22 cellular contexts compared by ENCODE assay signal in the genomic region with DNA sequence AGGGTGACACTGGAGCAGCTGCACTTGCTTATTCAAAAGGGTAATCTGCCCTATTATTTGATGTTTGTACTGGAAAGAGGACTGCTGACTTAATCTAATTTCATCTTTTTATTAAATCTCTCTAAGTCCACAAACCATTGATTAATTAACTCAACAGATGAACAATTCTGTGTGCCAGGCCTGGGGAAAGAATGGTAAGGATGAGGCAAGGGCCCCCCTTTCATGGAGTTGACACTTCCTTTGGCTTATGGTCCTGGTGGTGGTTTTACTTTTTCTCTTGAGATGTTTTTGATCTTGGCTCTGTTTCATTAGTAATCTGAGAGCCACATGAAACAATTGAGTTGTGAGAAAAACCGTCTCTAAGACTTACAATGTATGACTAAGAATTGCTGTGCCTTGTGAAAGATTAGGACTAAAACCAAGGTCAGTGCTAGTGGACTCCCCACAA. TPM values are rescaled to one million over a fixed set of nuclear protein-coding genes. Genes with fewer than 3 reads are reported as not detected.
DNase-seq lines count a peak whose midpoint lies in the region; ATAC-seq lines count a peak whose summit lies in the region.
"Had no signal": no experiment of that assay in that cellular context is flagged by ENCODE, and none has a peak within 500 bp of the region (broad histone marks: within the 10 kb centered on the region; RNA-seq: fewer than 3 reads in every experiment).

No MANE protein-coding gene starts in this region.

- no peaks in the 10 kb centered on the region for H3K9me3 Mint-ChIP-seq in activated naive CD8-positive, alpha-beta T cell (ENCODE audit: low read depth)
- no peaks in the 10 kb centered on the region for H3K9me3 Mint-ChIP-seq in activated naive CD8-positive, alpha-beta T cell treated with anti-CD3 and anti-CD28 coated beads, Interleukin-2, amount 50 U/mL, for 24 hours
- no peaks in the 10 kb centered on the region for H3K9me3 Mint-ChIP-seq in activated CD8-positive, alpha-beta T cell treated with anti-CD3 and anti-CD28 coated beads, Interleukin-2, amount 10 ng/mL, durations not matched to agents 7 days and 5 days (ENCODE audit: insufficient read depth)
- H3K9me3 Mint-ChIP-seq in activated CD4-positive, alpha-beta memory T cell treated with anti-CD3 and anti-CD28 coated beads for 36 hours: no peaks in the 10 kb centered on the region
- H3K9me3 Mint-ChIP-seq: central memory CD8-positive, alpha-beta T cell; GM23338; neural crest cell; stimulated activated effector memory CD8-positive, alpha-beta T cell treated with anti-CD3 and anti-CD28 coated beads, Interleukin-12 subunit alpha, Interleukin-12 subunit beta, amount 100 ng/mL, for 72 hours had no signal

- CTCF ChIA-PET in activated CD8-positive, alpha-beta T cell treated with anti-CD3 and anti-CD28 coated beads, Interleukin-2, amount 10 ng/mL, durations not matched to agents 7 days and 5 days (lab: Charles Lee): no interaction called here
- CTCF ChIA-PET in activated CD4-positive, alpha-beta memory T cell treated with anti-CD3 and anti-CD28 coated beads for 36 hours (lab: Charles Lee): no interaction called here

- POLR2A ChIA-PET in activated CD8-positive, alpha-beta T cell treated with anti-CD3 and anti-CD28 coated beads, Interleukin-2, amount 10 ng/mL, durations not matched to agents 7 days and 5 days (lab: Charles Lee): no interaction called here
- POLR2A ChIA-PET in activated CD4-positive, alpha-beta memory T cell treated with anti-CD3 and anti-CD28 coated beads for 36 hours (lab: Charles Lee): no interaction called here

- H3K27me3 Mint-ChIP-seq in activated naive CD8-positive, alpha-beta T cell: no peaks in the 10 kb centered on the region
- H3K27me3 Mint-ChIP-seq in activated naive CD8-positive, alpha-beta T cell treated with anti-CD3 and anti-CD28 coated beads, Interleukin-2, amount 50 U/mL, for 24 hours: no peaks in the 10 kb centered on the region
- peaks cover 9% of the 10 kb centered on the region for H3K27me3 Mint-ChIP-seq in activated CD8-positive, alpha-beta T cell treated with anti-CD3 and anti-CD28 coated beads, Interleukin-2, amount 10 ng/mL, durations not matched to agents 7 days and 5 days (ENCODE audit: low read depth)
- H3K27me3 Mint-ChIP-seq in activated CD4-positive, alpha-beta memory T cell treated with anti-CD3 and anti-CD28 coated beads for 36 hours: no peaks in the 10 kb centered on the region
- H3K27me3 Mint-ChIP-seq: central memory CD8-positive, alpha-beta T cell had no signal

- no peak for DNase-seq in activated naive CD8-positive, alpha-beta T cell treated with anti-CD3 and anti-CD28 coated beads, Interleukin-2, amount 50 U/mL, for 24 hours
- DNase-seq in activated CD8-positive, alpha-beta T cell treated with anti-CD3 and anti-CD28 coated beads, Interleukin-2, amount 10 ng/mL, durations not matched to agents 7 days and 5 days: no peak
- DNase-seq in fibroblast of gingiva (ENCODE audit: low read depth) (peak; percentile 85), stromal cell of bone marrow (ENCODE audit: low read depth) (peak; percentile 78)
- DNase-seq in activated CD4-positive, alpha-beta memory T cell treated with anti-CD3 and anti-CD28 coated beads for 36 hours: no peak
- DNase-seq: activated CD8-positive, alpha-beta memory T cell treated with anti-CD3 and anti-CD28 coated beads for 24 hours; activated gamma-delta T cell; COR-L47; Kasumi-1; NCI-H2029 treated with DMSO at 0.1 percent for 48 hours; NCI-H774; right cardiac atrium; SIG-M5; stimulated activated CD4-positive, alpha-beta T cell treated with anti-CD3 and anti-CD28 coated beads, Interleukin-4, amount 100 ng/mL, for 4 hours had no signal

- no peak for ATAC-seq in activated naive CD8-positive, alpha-beta T cell treated with anti-CD3 and anti-CD28 coated beads, Interleukin-2, amount 50 U/mL, for 24 hours
- peak; percentile 36 for ATAC-seq in activated CD8-positive, alpha-beta T cell treated with anti-CD3 and anti-CD28 coated beads, Interleukin-2, amount 10 ng/mL, durations not matched to agents 7 days and 5 days
- ATAC-seq in GM18498 (IDR thresholded peaks at IDR 0.05; ENCODE audit: unreplicated experiment) (no peak), GM21717 (IDR thresholded peaks at IDR 0.05; ENCODE audit: unreplicated experiment) (no peak)
- ATAC-seq: esophagus mucosa; GM23338; right cardiac atrium; stimulated activated effector memory CD8-positive, alpha-beta T cell treated with anti-CD3 and anti-CD28 coated beads, Interleukin-12 subunit alpha, Interleukin-12 subunit beta, amount 100 ng/mL, for 72 hours had no signal

- H3K4me3 Mint-ChIP-seq in activated naive CD8-positive, alpha-beta T cell: no peak overlapping the region
- H3K4me3 Mint-ChIP-seq in activated naive CD8-positive, alpha-beta T cell treated with anti-CD3 and anti-CD28 coated beads, Interleukin-2, amount 50 U/mL, for 24 hours: no peak overlapping the region
- H3K4me3 Mint-ChIP-seq in activated CD8-positive, alpha-beta T cell treated with anti-CD3 and anti-CD28 coated beads, Interleukin-2, amount 10 ng/mL, durations not matched to agents 7 days and 5 days: no peak overlapping the region
- H3K4me3 Mint-ChIP-seq in activated CD4-positive, alpha-beta memory T cell treated with anti-CD3 and anti-CD28 coated beads for 36 hours: no peak overlapping the region
- H3K4me3 Mint-ChIP-seq: central memory CD8-positive, alpha-beta T cell; GM23338; neural crest cell; stimulated activated effector memory CD8-positive, alpha-beta T cell treated with anti-CD3 and anti-CD28 coated beads, Interleukin-12 subunit alpha, Interleukin-12 subunit beta, amount 100 ng/mL, for 72 hours had no signal

- H3K4me1 Mint-ChIP-seq in activated naive CD8-positive, alpha-beta T cell (ENCODE audit: low read depth): peaks cover 11% of the 10 kb centered on the region
- H3K4me1 Mint-ChIP-seq in activated naive CD8-positive, alpha-beta T cell treated with anti-CD3 and anti-CD28 coated beads, Interleukin-2, amount 50 U/mL, for 24 hours: peaks cover 6% of the 10 kb centered on the region
- peaks cover 20% of the 10 kb centered on the region for H3K4me1 Mint-ChIP-seq in activated CD8-positive, alpha-beta T cell treated with anti-CD3 and anti-CD28 coated beads, Interleukin-2, amount 10 ng/mL, durations not matched to agents 7 days and 5 days (ENCODE audit: low read depth)
- H3K4me1 Mint-ChIP-seq in activated CD4-positive, alpha-beta memory T cell treated with anti-CD3 and anti-CD28 coated beads for 36 hours (ENCODE audit: low read depth): peaks cover 13% of the 10 kb centered on the region
- H3K4me1 Mint-ChIP-seq: GM23338; stimulated activated effector memory CD8-positive, alpha-beta T cell treated with anti-CD3 and anti-CD28 coated beads, Interleukin-12 subunit alpha, Interleukin-12 subunit beta, amount 100 ng/mL, for 72 hours had no signal

- H3K27ac Mint-ChIP-seq in activated naive CD8-positive, alpha-beta T cell: peak overlapping the region; percentile 0
- no peak overlapping the region for H3K27ac Mint-ChIP-seq in activated naive CD8-positive, alpha-beta T cell treated with anti-CD3 and anti-CD28 coated beads, Interleukin-2, amount 50 U/mL, for 24 hours
- no peak overlapping the region for H3K27ac Mint-ChIP-seq in activated CD8-positive, alpha-beta T cell treated with anti-CD3 and anti-CD28 coated beads, Interleukin-2, amount 10 ng/mL, durations not matched to agents 7 days and 5 days
- H3K27ac Mint-ChIP-seq in activated CD4-positive, alpha-beta memory T cell treated with anti-CD3 and anti-CD28 coated beads for 36 hours: no peak overlapping the region
- H3K27ac Mint-ChIP-seq: GM23338; stimulated activated effector memory CD8-positive, alpha-beta T cell treated with anti-CD3 and anti-CD28 coated beads, Interleukin-12 subunit alpha, Interleukin-12 subunit beta, amount 100 ng/mL, for 72 hours had no signal

- intact Hi-C loops in activated CD4-positive, alpha-beta memory T cell treated with anti-CD3 and anti-CD28 coated beads for 36 hours (cut with micrococcal nuclease): no loop called here

- peaks cover under 1% of the 10 kb centered on the region for H3K36me3 Mint-ChIP-seq in activated naive CD8-positive, alpha-beta T cell
- H3K36me3 Mint-ChIP-seq in activated naive CD8-positive, alpha-beta T cell treated with anti-CD3 and anti-CD28 coated beads, Interleukin-2, amount 50 U/mL, for 24 hours (ENCODE audit: low read depth): peaks cover 2% of the 10 kb centered on the region
- H3K36me3 Mint-ChIP-seq in activated CD8-positive, alpha-beta T cell treated with anti-CD3 and anti-CD28 coated beads, Interleukin-2, amount 10 ng/mL, durations not matched to agents 7 days and 5 days (ENCODE audit: low read depth): peaks cover 2% of the 10 kb centered on the region
- H3K36me3 Mint-ChIP-seq in activated CD4-positive, alpha-beta memory T cell treated with anti-CD3 and anti-CD28 coated beads for 36 hours: no peaks in the 10 kb centered on the region
- H3K36me3 Mint-ChIP-seq: stimulated activated effector memory CD8-positive, alpha-beta T cell treated with anti-CD3 and anti-CD28 coated beads, Interleukin-12 subunit alpha, Interleukin-12 subunit beta, amount 100 ng/mL, for 72 hours had no signal

RNA-seq across cellular contexts. Expression of a gene that starts 52.7 kb away (rescaled TPM):
- 100 to 1,000 TPM; 863 to 926 TPM for total RNA-seq in activated CD8-positive, alpha-beta T cell treated with anti-CD3 and anti-CD28 coated beads, Interleukin-2, amount 10 ng/mL, durations not matched to agents 7 days and 5 days
- 100 to 1,000 TPM; 174 to 180 TPM for total RNA-seq in activated CD4-positive, alpha-beta memory T cell treated with anti-CD3 and anti-CD28 coated beads for 36 hours

Comparison
In these comparisons a context has a peak if more than half of its experiments do, and no peak if none do; other contexts are left out.
1. DNase-seq: peak in fibroblast of gingiva (single experiment) and stromal cell of bone marrow (single experiment); none in activated naive CD8-positive, alpha-beta T cell treated with anti-CD3 and anti-CD28 coated beads, Interleukin-2, amount 50 U/mL, for 24 hours (single experiment), activated CD8-positive, alpha-beta T cell treated with anti-CD3 and anti-CD28 coated beads, Interleukin-2, amount 10 ng/mL, durations not matched to agents 7 days and 5 days (single experiment) and activated CD4-positive, alpha-beta memory T cell treated with anti-CD3 and anti-CD28 coated beads for 36 hours (single experiment).
2. RNA of a gene that starts 52.7 kb away (total RNA-seq): 863 to 926 TPM in activated CD8-positive, alpha-beta T cell treated with anti-CD3 and anti-CD28 coated beads, Interleukin-2, amount 10 ng/mL, durations not matched to agents 7 days and 5 days; 174 to 180 TPM in activated CD4-positive, alpha-beta memory T cell treated with anti-CD3 and anti-CD28 coated beads for 36 hours; every median in the first group is over 4 times any median in the second.